In the genomic region with DNA sequence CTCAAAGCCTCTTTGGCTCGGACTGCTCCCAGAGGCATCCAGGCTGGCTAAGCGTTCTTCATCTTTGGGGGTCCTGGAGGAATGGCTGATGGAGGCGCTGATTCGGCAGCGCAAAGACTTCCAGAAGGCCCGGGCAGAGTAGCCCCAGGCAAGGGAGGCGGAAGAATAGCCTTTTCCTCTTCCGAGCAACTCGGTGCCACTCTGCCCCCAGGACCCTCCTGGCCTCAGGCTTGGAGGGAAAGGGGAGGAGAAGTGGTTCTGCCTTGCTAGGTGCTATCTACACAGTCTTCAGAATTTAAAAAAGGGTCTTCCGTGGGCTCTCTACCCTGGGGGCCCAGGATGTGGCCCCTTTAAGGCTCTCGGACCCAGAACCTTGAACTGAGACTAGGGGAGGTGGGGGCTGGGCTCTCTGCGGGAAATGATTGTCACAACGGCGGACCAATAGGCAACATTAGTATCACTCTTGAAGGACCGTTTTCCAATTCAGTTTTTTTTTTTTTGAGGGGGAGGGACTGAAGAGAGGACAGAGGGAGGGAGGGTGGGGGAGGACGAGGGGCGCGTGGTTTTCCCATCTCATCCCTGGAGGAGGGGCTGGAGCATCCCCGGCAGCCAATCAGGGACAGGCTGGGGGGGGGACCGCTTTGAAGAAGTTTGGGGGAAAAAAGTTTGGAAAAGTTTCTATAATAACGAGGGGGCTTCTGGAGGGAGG, we compare ENCODE assay signal across 8 cellular contexts. TPM values are rescaled to one million over a fixed set of nuclear protein-coding genes. Genes with fewer than 3 reads are reported as not detected.
DNase-seq lines count a peak whose midpoint lies in the region; ATAC-seq, FAIRE-seq and TF ChIP-seq lines count a peak whose summit lies in the region.

Gene NFATC4, plus strand, starts transcription at position 679 of the 709 bp plus-strand sequence. CDS start 157 bp downstream, outside the sequence.

- no peaks in the 10 kb centered on the region for H3K27me3 ChIP-seq in HUES6 (ENCODE audit: control insufficient read depth, insufficient read depth, low read length)

- intact Hi-C loops in left colon (cut with DNase I, micrococcal nuclease), result loop anchor here (5.0 to 10.0 kb wide), 2 partner anchors 65 to 67 kb away; no protein-coding TSS in a partner anchor

- H3K4me1 ChIP-seq in HUES6 (ENCODE audit: control insufficient read depth, insufficient read depth, low read length), result peaks cover 9% of the 10 kb centered on the region

- FAIRE-seq in GM12891 (lab: Jason Lieb, UNC), result no peak

- TF ChIP-seq CTCF in coronary artery (IDR thresholded peaks at IDR 0.05), result no peak

- ATAC-seq in left colon (peak; percentile 23), HG03097 (IDR thresholded peaks at IDR 0.05; ENCODE audit: low FRiP score, unreplicated experiment) (no peak)
- ATAC-seq in stimulated activated naive CD8-positive, alpha-beta T cell treated with anti-CD3 and anti-CD28 coated beads, Interleukin-15, Interleukin-2, amounts not matched to agents 100 U/mL and 50 U/mL, for 24 hours, result no peak

- peak within 1 kb of the TSS; percentile 62 for H3K4me3 ChIP-seq in HUES6 (ENCODE audit: low read depth, low read length)
- peak within 1 kb of the TSS; percentile 88 for H3K4me3 ChIP-seq in coronary artery

- H3K9me3 ChIP-seq in HUES6 (ENCODE audit: control insufficient read depth, insufficient read depth, low read depth, low read length), result no peaks in the 10 kb centered on the region

- H3K9ac ChIP-seq in HUES6 (ENCODE audit: low read length), result peak within 1 kb of the TSS; percentile 63

- TF ChIP-seq POLR2A in GM12891 (IDR thresholded peaks at IDR 0.05; ENCODE audit: low read depth, low read length), result no peak

- H3K36me3 ChIP-seq in HUES6 (ENCODE audit: control insufficient read depth, insufficient read depth, low read length), result peaks cover 17% of the 10 kb centered on the region

- H3K27ac ChIP-seq in HUES6 (ENCODE audit: low read depth, low read length), result peak within 1 kb of the TSS; percentile 52; the same call in 1 of the 2 replicates
- peak within 1 kb of the TSS; percentile 97 to 99 for H3K27ac ChIP-seq in coronary artery

- DNase-seq in GM12891 (ENCODE audit: insufficient read length, low spot score), result peak; percentile 59
- peak; percentile 92 for DNase-seq in RPMI7951 (ENCODE audit: low read depth)
- peak; percentile 94 for DNase-seq in coronary artery (ENCODE audit: low spot score)
- peak; percentile 78 to 87 for DNase-seq in left colon
- DNase-seq in stimulated activated naive CD8-positive, alpha-beta T cell treated with anti-CD3 and anti-CD28 coated beads, Interleukin-15, Interleukin-2, amounts not matched to agents 100 U/mL and 50 U/mL, for 24 hours, result peak; percentile 50
- DNase-seq in KG1 (lab: John Stamatoyannopoulos, UW), result no peak

TF ChIP-seq in GM12891, 5 proteins besides CTCF, POLR2A, EP300 and RAD21:
- TF ChIP-seq POLR2AphosphoS5 (IDR thresholded peaks at IDR 0.05; ENCODE audit: low read depth, low read length) (no peak), POU2F2 (IDR thresholded peaks at IDR 0.05; ENCODE audit: low read depth, low read length) (no peak), TAF1 (IDR thresholded peaks at IDR 0.05; ENCODE audit: low read depth, low read length) (no peak), SPI1 (IDR thresholded peaks at IDR 0.05; ENCODE audit: low read depth, low read length) (no peak), PAX5 (IDR thresholded peaks at IDR 0.05; ENCODE audit: insufficient read depth, low read length, severe bottlenecking) (no peak)

RNA-seq across cellular contexts. Expression of gene NFATC4, which starts in this region (rescaled TPM):
- 28.6 TPM for polyA plus RNA-seq in GM12891 (2012; ENCODE audit: low read depth, missing spikeins)
- 10.6 and 13.1 TPM in 2 replicates for total RNA-seq in RPMI7951 (2014; rRNA removed; shearing (Covaris generic))
- 10 to 100 TPM; 12.8 to 17.4 TPM for total RNA-seq in left colon
